In the genomic region with DNA sequence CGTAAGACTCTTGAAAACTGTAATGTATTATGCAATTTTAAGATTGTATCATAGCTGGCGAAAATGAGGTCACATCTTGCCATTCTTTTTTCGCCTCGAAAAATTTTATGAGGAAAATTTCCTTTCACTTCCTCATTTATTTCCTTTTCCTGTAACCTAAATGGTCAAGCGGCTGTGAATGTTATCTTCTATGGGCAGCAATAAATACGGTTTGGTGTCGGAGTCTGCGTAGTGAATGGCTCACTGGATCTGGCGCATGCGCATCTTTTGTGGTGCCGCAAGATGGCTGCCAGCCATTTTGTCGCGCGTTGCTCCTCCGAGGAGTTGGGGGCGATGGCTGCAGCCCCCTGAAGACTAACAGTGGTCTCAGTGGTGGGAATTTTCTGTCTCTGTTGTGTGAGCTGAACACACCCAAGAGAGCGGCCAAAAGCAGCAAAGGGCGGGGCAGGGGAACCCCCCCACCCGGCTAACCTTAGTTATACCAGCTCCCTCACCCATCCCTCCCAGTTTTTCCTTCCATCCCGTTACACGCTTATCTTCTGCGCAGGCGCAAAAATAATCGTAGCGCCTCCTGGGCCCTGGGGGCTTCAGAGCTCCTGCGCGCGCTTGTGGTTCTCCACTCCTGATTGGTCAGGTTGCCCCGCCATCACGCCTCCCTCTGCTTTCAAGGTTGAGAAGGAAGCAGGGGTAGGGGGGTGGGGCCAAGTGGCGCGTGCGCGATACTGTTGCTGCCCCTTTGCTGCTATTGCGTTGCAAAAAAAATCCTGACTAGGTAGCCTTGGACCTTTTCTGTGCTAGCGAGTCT, we compare ENCODE assay signal across 8 cellular contexts. TPM values are rescaled to one million over a fixed set of nuclear protein-coding genes. Genes with fewer than 3 reads are reported as not detected.
A peak's percentile ranks its signal among the peaks of the same experiment; 100 is the strongest.
DNase-seq lines count a peak whose midpoint lies in the region; ATAC-seq and TF ChIP-seq lines count a peak whose summit lies in the region.

A gene (plus strand): TSS at position 722 of the 805 bp plus-strand sequence. CDS start 568 bp downstream, outside the sequence.

- peak within 1 kb of the TSS; percentile 86 for H3K4me2 ChIP-seq in GM23338

- TF ChIP-seq CTCF in GM23338 (conservative IDR thresholded peaks at IDR 0.05; ENCODE audit: low read depth in 2 of 2) = no peak

- H3K4me1 ChIP-seq in GM23338 (ENCODE audit: insufficient read depth) = peaks cover 12% of the 10 kb centered on the region

- peaks cover 41% of the 10 kb centered on the region for H3K79me2 ChIP-seq in GM23338 (replicated peaks; ENCODE audit: insufficient read depth)

- H3K9me2 ChIP-seq in GM23338 (ENCODE audit: insufficient read depth) = no peaks in the 10 kb centered on the region

- H4K20me1 ChIP-seq in GM23338 (replicated peaks; ENCODE audit: insufficient read depth) = no peaks in the 10 kb centered on the region

- peak within 1 kb of the TSS; percentile 100 for H3K27ac Mint-ChIP-seq in GM23338
- H3K27ac Mint-ChIP-seq in naive B cell = peak within 1 kb of the TSS; percentile 98 to 99 (median 99)
- H3K27ac Mint-ChIP-seq in stimulated activated memory B cell treated with anti-CD40 and anti-IgM and Interleukin-4, amounts not matched to agents 10 μg/mL and 1 μg/mL and 100 μg/mL, for 72 hours = peak within 1 kb of the TSS; percentile 99

- H3K27me3 Mint-ChIP-seq in GM23338 (ENCODE audit: insufficient read depth, low read depth, poor library complexity) (peaks cover 8% of the 10 kb centered on the region), naive B cell (no peaks in the 10 kb centered on the region)
- no peaks in the 10 kb centered on the region for H3K27me3 Mint-ChIP-seq in stimulated activated memory B cell treated with anti-CD40 and anti-IgM and Interleukin-4, amounts not matched to agents 10 μg/mL and 1 μg/mL and 100 μg/mL, for 72 hours

- H3K9me3 Mint-ChIP-seq in GM23338 = no peaks in the 10 kb centered on the region
- H3K9me3 Mint-ChIP-seq in naive B cell = peaks cover 0 to 14% (median 7%) of the 10 kb centered on the region in 7 donors
- H3K9me3 Mint-ChIP-seq in stimulated activated memory B cell treated with anti-CD40 and anti-IgM and Interleukin-4, amounts not matched to agents 10 μg/mL and 1 μg/mL and 100 μg/mL, for 72 hours = no peaks in the 10 kb centered on the region

- H3K36me3 ChIP-seq in GM23338 (ENCODE audit: insufficient read depth) = no peaks in the 10 kb centered on the region

- H3K4me1 Mint-ChIP-seq in GM23338 (peaks cover 14% of the 10 kb centered on the region), naive B cell (peaks cover 22 to 40% (median 34%) of the 10 kb centered on the region in 3 donors)
- H3K4me1 Mint-ChIP-seq in stimulated activated memory B cell treated with anti-CD40 and anti-IgM and Interleukin-4, amounts not matched to agents 10 μg/mL and 1 μg/mL and 100 μg/mL, for 72 hours = peaks cover 29% of the 10 kb centered on the region

- H2AFZ ChIP-seq in GM23338 = peak within 1 kb of the TSS; percentile 66; the same call in 1 of the 2 replicates

- no peaks in the 10 kb centered on the region for H3K27me3 ChIP-seq in GM23338 (ENCODE audit: insufficient read depth)

- H3K4me3 Mint-ChIP-seq in GM23338 = peak within 1 kb of the TSS; percentile 98
- peak within 1 kb of the TSS; percentile 95 to 99 (median 96) for H3K4me3 Mint-ChIP-seq in naive B cell
- peak within 1 kb of the TSS; percentile 97 for H3K4me3 Mint-ChIP-seq in stimulated activated memory B cell treated with anti-CD40 and anti-IgM and Interleukin-4, amounts not matched to agents 10 μg/mL and 1 μg/mL and 100 μg/mL, for 72 hours

- H3K27ac ChIP-seq in GM23338 (ENCODE audit: low read depth) = peak within 1 kb of the TSS; percentile 100

- H3K4me3 ChIP-seq in GM23338 = peak within 1 kb of the TSS; percentile 77

- 0 out of 2 replicates have a peak, but pooled peaks cover 7% of the 10 kb centered on the region for H3F3A ChIP-seq in GM23338 (replicated peaks; ENCODE audit: low read depth)

- ATAC-seq in GM23338 = peak; percentile 93
- ATAC-seq in naive B cell (ENCODE audit: low read depth in 2 of 2) = peak; percentile 89
- ATAC-seq in stimulated activated memory B cell treated with anti-CD40 and anti-IgM and Interleukin-4, amounts not matched to agents 10 μg/mL and 1 μg/mL and 100 μg/mL, for 72 hours = peak; percentile 98

- DNase-seq in Daoy (ENCODE audit: low read depth) = peak; percentile 100
- DNase-seq in GM23338 (ENCODE audit: low spot score) = peak; percentile 100
- peak; percentile 99 for DNase-seq in LHCN-M2 (ENCODE audit: low read depth)
- peak; percentile 100 for DNase-seq in RPMI8226
- DNase-seq in activated T-helper 1 cell treated with anti-CD3 and anti-CD28 coated beads, Interleukin-2, amount 50 U/mL, for 16 hours (ENCODE audit: low read depth in 1 of 2, low spot score in 1 of 2) = peak; percentile 97
- DNase-seq in fibroblast of gingiva (ENCODE audit: low read depth) = peak; percentile 99
- peak; percentile 98 for DNase-seq in naive B cell

- H3K36me3 Mint-ChIP-seq in GM23338 (ENCODE audit: low read depth) (peaks cover 8% of the 10 kb centered on the region), naive B cell (peaks cover 14% of the 10 kb centered on the region in 2 donors)
- H3K36me3 Mint-ChIP-seq in stimulated activated memory B cell treated with anti-CD40 and anti-IgM and Interleukin-4, amounts not matched to agents 10 μg/mL and 1 μg/mL and 100 μg/mL, for 72 hours = peaks cover 12% of the 10 kb centered on the region

TF ChIP-seq in GM23338, 12 proteins besides CTCF, POLR2A, EP300 and RAD21:
- TF ChIP-seq CREB1 (CRISPR knock-in tag; IDR thresholded peaks at IDR 0.05; ENCODE audit: low read depth) = peak; percentile 52; the same call in 1 of the 2 replicates
- no peak for TF ChIP-seq EZH2phosphoT487 (IDR thresholded peaks at IDR 0.05; ENCODE audit: unreplicated experiment)
- peak; percentile 72 for TF ChIP-seq POLR2AphosphoS5 (IDR thresholded peaks at IDR 0.05; ENCODE audit: low read depth)
TF ChIP-seq in GM23338: peak in this region for 2.

RNA-seq across cellular contexts. Expression of the gene that starts here (rescaled TPM):
- 8.5 and 9.2 TPM in 2 replicates for total RNA-seq in Daoy (2014; rRNA removed; shearing (Covaris generic))
- total RNA-seq in GM23338 (2014; rRNA removed; shearing (Covaris generic)) = 18.0 and 20.4 TPM in 2 replicates
- 12.7 and 16.8 TPM in 2 replicates for polyA plus RNA-seq in GM23338 (2016; fragmentation: Nextera tagmentation; extraction: Ambion mirVana)
- total RNA-seq in LHCN-M2 (2014; rRNA removed) = 10.8 and 13.4 TPM in 2 replicates
- 8.3 TPM for polyA plus RNA-seq in LHCN-M2 (2012)
- 10 to 100 TPM in 5 of 6 donors, 1 to 10 TPM in 1; 2.6 to 49.9 (median 28.6) TPM for polyA plus RNA-seq in naive B cell (ENCODE audit: low read depth in 6 of 6)

Comparison
In these comparisons a context has a peak if more than half of its experiments do, and no peak if none do; other contexts are left out.
1. Peak in every context shown above with its lines: DNase-seq, ATAC-seq, H3K4me3 ChIP-seq and H3K27ac ChIP-seq.